Comparison of ENCODE assay signal across 14 cellular contexts in genomic region chr1:94096797-94097549, GRCh38. TPM values are rescaled to one million over a fixed set of nuclear protein-coding genes. Genes with fewer than 3 reads are reported as not detected.
DNase-seq lines count a peak whose midpoint lies in the region; ATAC-seq and TF ChIP-seq lines count a peak whose summit lies in the region.
"Had no signal": no experiment of that assay in that cellular context is flagged by ENCODE, and none has a peak within 500 bp of the region (broad histone marks: within the 10 kb centered on the region; RNA-seq: fewer than 3 reads in every experiment).

No MANE protein-coding gene starts in this region.

- H4K20me1 ChIP-seq in IMR-90 (ENCODE audit: insufficient read depth, low read length), result no peaks in the 10 kb centered on the region

- CTCF ChIA-PET in IMR-90 (lab: Yijun Ruan, JAX), result interaction anchor here (0.7 to 1.4 kb wide), 2 partner anchors 35 to 235 kb away, joined by 3 read pairs; no protein-coding TSS in a partner anchor

- peak overlapping the region; percentile 7 for H2AK9ac ChIP-seq in IMR-90 (replicated peaks; ENCODE audit: low read depth, low read length, poor library complexity)

- peaks cover 22% of the 10 kb centered on the region for H3K9me1 ChIP-seq in IMR-90 (ENCODE audit: insufficient read depth, low read length)

- H2BK120ac ChIP-seq in IMR-90 (ENCODE audit: low read depth, low read length), result peak overlapping the region; percentile 9; the same call in 1 of the 2 replicates

- no peaks in the 10 kb centered on the region for H3K36me3 ChIP-seq in IMR-90 (ENCODE audit: control insufficient read depth, insufficient read depth, low read length)
- no peaks in the 10 kb centered on the region for H3K36me3 ChIP-seq in esophagus muscularis mucosa
- H3K36me3 ChIP-seq in muscle layer of duodenum (ENCODE audit: control insufficient read depth in 1 of 2, insufficient read depth in 2 of 2, low read length in 2 of 2), result no peaks in the 10 kb centered on the region
- no peaks in the 10 kb centered on the region for H3K36me3 ChIP-seq in testis (ENCODE audit: low read depth, missing control alignments)
- H3K36me3 ChIP-seq: SJSA1 had no signal

- peak overlapping the region; percentile 73 for H4K5ac ChIP-seq in IMR-90 (ENCODE audit: low read depth, low read length)

- H3K23ac ChIP-seq in IMR-90 (ENCODE audit: low read depth, low read length), result no peak overlapping the region

- H3K18ac ChIP-seq in IMR-90 (ENCODE audit: low read depth, low read length), result peak overlapping the region; percentile 67

- H2BK15ac ChIP-seq in IMR-90 (ENCODE audit: low read depth, low read length), result peak overlapping the region; percentile 5; the same call in 1 of the 3 replicates

- no peak overlapping the region for H3K14ac ChIP-seq in IMR-90 (replicated peaks; ENCODE audit: low read depth, low read length)

- DNase-seq in IMR-90, result peak; percentile 71
- no peak for DNase-seq in esophagus muscularis mucosa (ENCODE audit: extremely low spot score)
- peak; percentile 47 for DNase-seq in testis
- no peak for DNase-seq in NCI-H2227 treated with DMSO at 0.1 percent for 48 hours (lab: John Stamatoyannopoulos, UW)
- no peak for DNase-seq in NCI-H2171 treated with DMSO at 0.1 percent for 48 hours (lab: John Stamatoyannopoulos, UW)
- no peak for DNase-seq in NCI-H1048 (lab: John Stamatoyannopoulos, UW)
- DNase-seq in NCI-H748 treated with DMSO at 0.1 percent for 48 hours (lab: John Stamatoyannopoulos, UW), result no peak
- DNase-seq: CD8-positive, alpha-beta T cell; cerebellar nuclear complex; foreskin melanocyte; NCI-H1105; NCI-H774 had no signal

- BruUV-seq in IMR-90 (replicated peaks; lab: Mats Ljungman, UMichigan), result no TSS peak

- intact Hi-C loops in IMR-90 (cut with micrococcal nuclease) (no loop called here), esophagus muscularis mucosa (cut with DNase I) (no loop called here), testis (cut with DNase I; ENCODE audit: low total_unique reads) (no loop called here)

- H3K27me3 ChIP-seq in IMR-90 (ENCODE audit: control insufficient read depth, insufficient read depth, low read length) (peaks cover 5% of the 10 kb centered on the region; the same call in 1 of the 2 replicates), esophagus muscularis mucosa (no peaks in the 10 kb centered on the region), muscle layer of duodenum (ENCODE audit: low read depth, low read length) (no peaks in the 10 kb centered on the region), testis (no peaks in the 10 kb centered on the region)
- H3K27me3 ChIP-seq: SJSA1 had no signal

- 48% methylated on average over 4 of the region's 10 CpGs; no CpG with 5 or more reads in 1 of the 2 experiments for WGBS in IMR-90 (ENCODE audit: extremely low coverage in 2 of 2, insufficient read length in 1 of 2), 2 experiments
- WGBS in esophagus muscularis mucosa, result 78% methylated on average over 10 of the region's 10 CpGs
- 70 to 72% methylated on average over 10 of the region's 10 CpGs for WGBS in testis, 2 donors

- TF ChIP-seq RAD21 in IMR-90 (IDR thresholded peaks at IDR 0.05; ENCODE audit: low read length), result no peak

- H3K9me3 ChIP-seq in IMR-90 (ENCODE audit: control insufficient read depth, insufficient read depth, low read length), result no peaks in the 10 kb centered on the region
- no peaks in the 10 kb centered on the region for H3K9me3 ChIP-seq in esophagus muscularis mucosa
- H3K9me3 ChIP-seq in muscle layer of duodenum (ENCODE audit: control insufficient read depth in 1 of 2, low read length in 2 of 2), result no peaks in the 10 kb centered on the region
- no peaks in the 10 kb centered on the region for H3K9me3 ChIP-seq in testis
- H3K9me3 ChIP-seq: SJSA1 had no signal

- peaks cover 31% of the 10 kb centered on the region for H3K4me1 ChIP-seq in IMR-90 (ENCODE audit: control insufficient read depth, insufficient read depth, low read length)
- H3K4me1 ChIP-seq in esophagus muscularis mucosa, result peaks cover 25 to 56% (median 53%) of the 10 kb centered on the region in 4 donors
- H3K4me1 ChIP-seq in muscle layer of duodenum (ENCODE audit: control insufficient read depth in 1 of 2, insufficient read depth in 2 of 2, low read length in 2 of 2), result peaks cover 16 to 31% of the 10 kb centered on the region in 2 donors
- H3K4me1 ChIP-seq in testis, result peaks cover 35% of the 10 kb centered on the region

- H2AFZ ChIP-seq in IMR-90 (replicated peaks; ENCODE audit: low read length, poor library complexity), result peak overlapping the region; percentile 13

- peak overlapping the region; percentile 22 for H2BK5ac ChIP-seq in IMR-90 (ENCODE audit: low read depth, low read length, poor library complexity, severe bottlenecking)

- no peaks in the 10 kb centered on the region for H3K79me1 ChIP-seq in IMR-90 (ENCODE audit: low read depth in 1 of 2, low read length in 2 of 2)

- peak overlapping the region; percentile 8; the same call in 1 of the 2 replicates for H3K9ac ChIP-seq in IMR-90 (ENCODE audit: low read depth, low read length)

- H3K4me2 ChIP-seq in IMR-90 (ENCODE audit: low read depth, low read length), result peak overlapping the region; percentile 56; the same call in 1 of the 2 replicates

- no peak overlapping the region for H3K4me3 ChIP-seq in IMR-90 (ENCODE audit: insufficient read depth, low read depth, low read length)
- H3K4me3 ChIP-seq in esophagus muscularis mucosa, result no peak overlapping the region
- no peak overlapping the region for H3K4me3 ChIP-seq in muscle layer of duodenum (ENCODE audit: low read depth in 1 of 2, low read length in 2 of 2)
- H3K4me3 ChIP-seq in testis, result no peak overlapping the region
- H3K4me3 ChIP-seq: SJSA1 had no signal

- no peak overlapping the region; the same call in 1 of the 2 replicates for H3K4ac ChIP-seq in IMR-90 (ENCODE audit: low read depth, low read length)

- TF ChIP-seq CTCF in IMR-90 (conservative IDR thresholded peaks at IDR 0.05; ENCODE audit: low read depth, low read length), result no peak
- TF ChIP-seq CTCF in esophagus muscularis mucosa (IDR thresholded peaks at IDR 0.05), result no peak
- TF ChIP-seq CTCF in testis (IDR thresholded peaks at IDR 0.05), result no peak

- POLR2A ChIA-PET in IMR-90 (lab: Charles Lee; ENCODE audit: unreplicated experiment), result no interaction called here

- peak overlapping the region in 1 of 2 experiments; percentile 28; a peak in 3 of 4 replicates for H4K8ac ChIP-seq in IMR-90 (ENCODE audit: low read depth in 2 of 2, low read length in 2 of 2)

- H2AK5ac ChIP-seq in IMR-90 (ENCODE audit: low read depth, low read length), result peak overlapping the region; percentile 33; the same call in 1 of the 2 replicates

- 0 out of 2 replicates have a peak, but pooled peaks have one; percentile 9 for ATAC-seq in IMR-90 (ENCODE audit: low read depth)
- ATAC-seq: CD8-positive, alpha-beta T cell had no signal

- no peak overlapping the region for H3K56ac ChIP-seq in IMR-90 (ENCODE audit: extremely low read depth, insufficient read depth, low read length)

- in situ Hi-C loops in IMR-90 (cut with MboI; ENCODE audit: low sequenced_read_pairs), result no loop called here

- peak overlapping the region; percentile 23; the same call in 1 of the 2 replicates for H4K91ac ChIP-seq in IMR-90 (ENCODE audit: insufficient read depth, low read depth, low read length)

- no peak for TF ChIP-seq EP300 in esophagus muscularis mucosa (IDR thresholded peaks at IDR 0.05)

- TF ChIP-seq POLR2A in IMR-90 (IDR thresholded peaks at IDR 0.05; ENCODE audit: low read depth, low read length), result no peak
- TF ChIP-seq POLR2A in esophagus muscularis mucosa (IDR thresholded peaks at IDR 0.05; ENCODE audit: low read depth), result no peak
- TF ChIP-seq POLR2A in testis (IDR thresholded peaks at IDR 0.05), result no peak

- dilution Hi-C loops in IMR-90 (cut with HindIII; ENCODE audit: low sequenced_read_pairs, unreplicated experiment), result no loop called here

- H2BK20ac ChIP-seq in IMR-90 (ENCODE audit: low read depth, low read length), result peak overlapping the region; percentile 13; the same call in 1 of the 2 replicates

- H3K27ac ChIP-seq in IMR-90 (ENCODE audit: insufficient read depth, low read length), result peak overlapping the region; percentile 65; the same call in 1 of the 2 replicates
- peak overlapping the region; percentile 66 to 77 (median 72) for H3K27ac ChIP-seq in esophagus muscularis mucosa (replicated peaks in 1 of 4)
- peak overlapping the region; percentile 32 for H3K27ac ChIP-seq in muscle layer of duodenum (ENCODE audit: low read length)
- peak overlapping the region; percentile 5 to 19 for H3K27ac ChIP-seq in testis
- H3K27ac ChIP-seq: SJSA1 had no signal

TF ChIP-seq in IMR-90, 13 proteins besides CTCF, POLR2A, EP300 and RAD21:
- peak; percentile 64; the same call in 1 of the 2 replicates for TF ChIP-seq CEBPB (IDR thresholded peaks at IDR 0.05; ENCODE audit: low read depth, low read length)
- TF ChIP-seq CHD1 (IDR thresholded peaks at IDR 0.05; ENCODE audit: low read depth, low read length), result no peak
- peak; percentile 59 for TF ChIP-seq BHLHE40 (IDR thresholded peaks at IDR 0.05; ENCODE audit: low read depth, low read length)
TF ChIP-seq in IMR-90: peak in this region for 2.

RNA-seq across cellular contexts. Expression of gene ABCA4, which starts 24.0 kb away (rescaled TPM):
- total RNA-seq in IMR-90 (2012; rRNA removed) (under 0.01 TPM in 2 replicates), esophagus muscularis mucosa (1 to 10 TPM in 1 of 4 donors, under 1 TPM in 3; 0.19 to 1.7 (median 0.45) TPM), testis (1 to 10 TPM; 1.6 to 1.8 TPM)
- polyA plus RNA-seq in IMR-90 (2012; rRNA removed) (0.11 and 0.36 TPM in 2 replicates), testis (ENCODE audit: insufficient read depth, low read depth, low replicate concordance) (1.8 TPM)
- 0.01 and 0.07 TPM in 2 replicates for polyA plus RNA-seq in IMR-90 (2012; cell fraction: cytosol; rRNA removed)
- polyA plus RNA-seq in IMR-90 (2012; cell fraction: nucleus; rRNA removed; ENCODE audit: low replicate concordance), result 0.40 and 0.99 TPM in 2 replicates
- total RNA-seq: CD8-positive, alpha-beta T cell had no signal

Comparison
In these comparisons a context has a peak if more than half of its experiments do, and no peak if none do; other contexts are left out.
1. DNase-seq: peak in IMR-90 (single experiment) and testis (single experiment); none in esophagus muscularis mucosa (single experiment), NCI-H2227 treated with DMSO at 0.1 percent for 48 hours (single experiment), NCI-H2171 treated with DMSO at 0.1 percent for 48 hours (single experiment), NCI-H1048 (single experiment) and NCI-H748 treated with DMSO at 0.1 percent for 48 hours (single experiment).
2. H3K27ac ChIP-seq: peak in every context shown above with its lines; median percentile 72 in esophagus muscularis mucosa; 65 in IMR-90; 32 in muscle layer of duodenum; 12 in testis.